Comparison of ENCODE assay signal across 11 cellular contexts in genomic region chr18:74251297-74252031, GRCh38. TPM values are rescaled to one million over a fixed set of nuclear protein-coding genes. Genes with fewer than 3 reads are reported as not detected.
DNase-seq lines count a peak whose midpoint lies in the region; ATAC-seq and TF ChIP-seq lines count a peak whose summit lies in the region.
"Had no signal": no experiment of that assay in that cellular context is flagged by ENCODE, and none has a peak within 500 bp of the region (broad histone marks: within the 10 kb centered on the region; RNA-seq: fewer than 3 reads in every experiment).

No MANE protein-coding gene starts in this region.

- 10% methylated on average over 3 of the region's 4 CpGs for whole genome bisulfite sequencing in right lobe of liver (ENCODE audit: insufficient coverage, low coverage, low lambda C conversion rate, missing lambda C conversion rate)

- intact Hi-C loops in right lobe of liver (cut with DNase I) = no loop called here
- intact Hi-C loops in naive thymus-derived CD4-positive, alpha-beta T cell (cut with micrococcal nuclease) = no loop called here

- H3K4me3 ChIP-seq in right lobe of liver = no peak overlapping the region
- H3K4me3 ChIP-seq in naive thymus-derived CD4-positive, alpha-beta T cell (ENCODE audit: low read length) = no peak overlapping the region

- POLR2A ChIA-PET in naive thymus-derived CD4-positive, alpha-beta T cell (lab: Charles Lee) = no interaction called here

- peak overlapping the region; percentile 45 for H3K27ac Mint-ChIP-seq in stimulated activated naive CD8-positive, alpha-beta T cell treated with anti-CD3 and anti-CD28 coated beads, Interleukin-15, Interleukin-2, amounts not matched to agents 100 ng/mL and 50 ng/mL, for 24 hours
- no peak overlapping the region for H3K27ac Mint-ChIP-seq in stimulated activated naive CD8-positive, alpha-beta T cell treated with anti-CD3 and anti-CD28 coated beads, Interleukin-15, amount 100 ng/mL, for 72 hours
- peak overlapping the region in 1 of 9 donors; percentile 3 for H3K27ac Mint-ChIP-seq in naive thymus-derived CD4-positive, alpha-beta T cell

- peak overlapping the region; percentile 55 to 89 (median 65) for H3K27ac ChIP-seq in right lobe of liver
- no peak overlapping the region for H3K27ac ChIP-seq in naive thymus-derived CD4-positive, alpha-beta T cell (ENCODE audit: low read depth, low read length)

- H3K27me3 ChIP-seq in right lobe of liver = no peaks in the 10 kb centered on the region
- no peaks in the 10 kb centered on the region for H3K27me3 ChIP-seq in naive thymus-derived CD4-positive, alpha-beta T cell (ENCODE audit: control insufficient read depth in 2 of 2, insufficient read depth in 2 of 2, low read length in 2 of 2)

- CTCF ChIA-PET in naive thymus-derived CD4-positive, alpha-beta T cell (lab: Charles Lee) = no interaction called here

- peaks cover 20% of the 10 kb centered on the region for H3K4me1 Mint-ChIP-seq in stimulated activated naive CD8-positive, alpha-beta T cell treated with anti-CD3 and anti-CD28 coated beads, Interleukin-15, Interleukin-2, amounts not matched to agents 100 ng/mL and 50 ng/mL, for 24 hours (ENCODE audit: low read depth)
- H3K4me1 Mint-ChIP-seq in stimulated activated naive CD8-positive, alpha-beta T cell treated with anti-CD3 and anti-CD28 coated beads, Interleukin-15, amount 100 ng/mL, for 72 hours = peaks cover 27% of the 10 kb centered on the region
- peaks cover 0 to 19% (median 4%) of the 10 kb centered on the region in 7 donors for H3K4me1 Mint-ChIP-seq in naive thymus-derived CD4-positive, alpha-beta T cell

- no peaks in the 10 kb centered on the region for H3K27me3 Mint-ChIP-seq in stimulated activated naive CD8-positive, alpha-beta T cell treated with anti-CD3 and anti-CD28 coated beads, Interleukin-15, Interleukin-2, amounts not matched to agents 100 ng/mL and 50 ng/mL, for 24 hours
- H3K27me3 Mint-ChIP-seq in stimulated activated naive CD8-positive, alpha-beta T cell treated with anti-CD3 and anti-CD28 coated beads, Interleukin-15, amount 100 ng/mL, for 72 hours = no peaks in the 10 kb centered on the region
- no peaks in the 10 kb centered on the region for H3K27me3 Mint-ChIP-seq in naive thymus-derived CD4-positive, alpha-beta T cell

- no peak for DNase-seq in stimulated activated naive CD8-positive, alpha-beta T cell treated with anti-CD3 and anti-CD28 coated beads, Interleukin-15, amount 100 ng/mL, for 72 hours
- DNase-seq in astrocyte of the hippocampus (ENCODE audit: low read depth, low spot score) (peak; percentile 19), right lobe of liver (no peak), NCI-H1694 (lab: John Stamatoyannopoulos, UW) (no peak)
- no peak for DNase-seq in naive thymus-derived CD4-positive, alpha-beta T cell
- DNase-seq: COR-L47, NCI-H2029 treated with DMSO at 0.1 percent for 48 hours had no signal

- no peak for TF ChIP-seq CTCF in right lobe of liver (IDR thresholded peaks at IDR 0.05)

- no peak for TF ChIP-seq POLR2A in right lobe of liver (IDR thresholded peaks at IDR 0.05)

- no peaks in the 10 kb centered on the region for H3K9me3 Mint-ChIP-seq in stimulated activated naive CD8-positive, alpha-beta T cell treated with anti-CD3 and anti-CD28 coated beads, Interleukin-15, Interleukin-2, amounts not matched to agents 100 ng/mL and 50 ng/mL, for 24 hours
- no peaks in the 10 kb centered on the region for H3K9me3 Mint-ChIP-seq in stimulated activated naive CD8-positive, alpha-beta T cell treated with anti-CD3 and anti-CD28 coated beads, Interleukin-15, amount 100 ng/mL, for 72 hours
- H3K9me3 Mint-ChIP-seq in naive thymus-derived CD4-positive, alpha-beta T cell = no peaks in the 10 kb centered on the region

- H3K4me3 Mint-ChIP-seq in stimulated activated naive CD8-positive, alpha-beta T cell treated with anti-CD3 and anti-CD28 coated beads, Interleukin-15, Interleukin-2, amounts not matched to agents 100 ng/mL and 50 ng/mL, for 24 hours = no peak overlapping the region
- no peak overlapping the region for H3K4me3 Mint-ChIP-seq in stimulated activated naive CD8-positive, alpha-beta T cell treated with anti-CD3 and anti-CD28 coated beads, Interleukin-15, amount 100 ng/mL, for 72 hours
- no peak overlapping the region for H3K4me3 Mint-ChIP-seq in naive thymus-derived CD4-positive, alpha-beta T cell

- peaks cover 0 to 94% (median 42%) of the 10 kb centered on the region in 4 donors for H3K4me1 ChIP-seq in right lobe of liver
- no peaks in the 10 kb centered on the region for H3K4me1 ChIP-seq in naive thymus-derived CD4-positive, alpha-beta T cell (ENCODE audit: control insufficient read depth in 2 of 2, insufficient read depth in 2 of 2, low read length in 2 of 2)

- H3K36me3 Mint-ChIP-seq in stimulated activated naive CD8-positive, alpha-beta T cell treated with anti-CD3 and anti-CD28 coated beads, Interleukin-15, Interleukin-2, amounts not matched to agents 100 ng/mL and 50 ng/mL, for 24 hours (ENCODE audit: low read depth) = peaks cover 17% of the 10 kb centered on the region
- peaks cover 0 to 27% (median 10%) of the 10 kb centered on the region in 5 donors for H3K36me3 Mint-ChIP-seq in naive thymus-derived CD4-positive, alpha-beta T cell

- H3K9me3 ChIP-seq in right lobe of liver = no peaks in the 10 kb centered on the region
- no peaks in the 10 kb centered on the region for H3K9me3 ChIP-seq in naive thymus-derived CD4-positive, alpha-beta T cell (ENCODE audit: control insufficient read depth in 2 of 3, low read length in 3 of 3)

- no peak for ATAC-seq in stimulated activated naive CD8-positive, alpha-beta T cell treated with anti-CD3 and anti-CD28 coated beads, Interleukin-15, amount 100 ng/mL, for 72 hours
- ATAC-seq in right lobe of liver = peak; percentile 3 to 42 (median 23)
- no peak for ATAC-seq in naive thymus-derived CD4-positive, alpha-beta T cell
- ATAC-seq in HG02763 (IDR thresholded peaks at IDR 0.05; ENCODE audit: unreplicated experiment) = no peak
- no peak for ATAC-seq in GM21737 (IDR thresholded peaks at IDR 0.05; ENCODE audit: unreplicated experiment)
- ATAC-seq: activated CD4-positive, CD25-positive, alpha-beta regulatory T cell treated with anti-CD3 and anti-CD28 coated beads, Interleukin-2, amount 50 U/mL, for 24 hours had no signal

- H3K36me3 ChIP-seq in right lobe of liver = peaks cover 0 to 27% (median 8%) of the 10 kb centered on the region in 4 donors
- no peaks in the 10 kb centered on the region for H3K36me3 ChIP-seq in naive thymus-derived CD4-positive, alpha-beta T cell (ENCODE audit: control insufficient read depth in 2 of 3, insufficient read depth in 3 of 3, low read length in 3 of 3)

RNA-seq across cellular contexts. Expression of gene CYB5A, which starts 40.3 kb away (rescaled TPM):
- 1,000 to 10,000 TPM in 2 of 6 experiments, 100 to 1,000 TPM in 4; 817 to 1,434 (median 907) TPM for total RNA-seq in right lobe of liver
- 10 to 100 TPM; 13.9 to 36.9 (median 22.6) TPM for total RNA-seq in naive thymus-derived CD4-positive, alpha-beta T cell
- 10 to 100 TPM; 46.6 to 57.3 TPM for polyA plus RNA-seq in naive thymus-derived CD4-positive, alpha-beta T cell

Comparison
In these comparisons a context has a peak if more than half of its experiments do, and no peak if none do; other contexts are left out.
1. ATAC-seq: peak in right lobe of liver (4 of 4); none in stimulated activated naive CD8-positive, alpha-beta T cell treated with anti-CD3 and anti-CD28 coated beads, Interleukin-15, amount 100 ng/mL, for 72 hours (single experiment), naive thymus-derived CD4-positive, alpha-beta T cell (single experiment), HG02763 (single experiment) and GM21737 (single experiment).
2. RNA of gene CYB5A, which starts 40.3 kb away (total RNA-seq): 817 to 1,434 TPM in right lobe of liver; 13.9 to 36.9 TPM in naive thymus-derived CD4-positive, alpha-beta T cell; every median in the first group is over 10 times any median in the second.